9 cellular contexts compared by ENCODE assay signal in genomic region chr4:80006935-80007744, GRCh38.
A peak's percentile ranks its signal among the peaks of the same experiment; 100 is the strongest.
DNase-seq lines count a peak whose midpoint lies in the region; ATAC-seq, FAIRE-seq and TF ChIP-seq lines count a peak whose summit lies in the region.
"Had no signal": no experiment of that assay in that cellular context is flagged by ENCODE, and none has a peak within 500 bp of the region (broad histone marks: within the 10 kb centered on the region; RNA-seq: fewer than 3 reads in every experiment).

No MANE protein-coding gene starts in this region.

- H3K27me3 ChIP-seq in HCT116 (ENCODE audit: insufficient read depth, low read length), result no peaks in the 10 kb centered on the region
- H3K27me3 ChIP-seq in bronchial epithelial cell (ENCODE audit: control insufficient read depth, insufficient read depth, low read length), result no peaks in the 10 kb centered on the region
- no peaks in the 10 kb centered on the region for H3K27me3 ChIP-seq in mesendoderm (ENCODE audit: insufficient read depth, low read length, poor library complexity)

- no peak overlapping the region for H3K4ac ChIP-seq in mesendoderm (ENCODE audit: low read depth, low read length)

- no peaks in the 10 kb centered on the region for H3K79me2 ChIP-seq in HCT116 (ENCODE audit: insufficient read depth, low read length)
- no peaks in the 10 kb centered on the region for H3K79me2 ChIP-seq in mesendoderm (ENCODE audit: control insufficient read depth, insufficient read depth, low read length)

- H4K5ac ChIP-seq in mesendoderm (ENCODE audit: low read length), result no peak overlapping the region

- intact Hi-C loops in HCT116 (cut with micrococcal nuclease), result no loop called here

- H3K4me2 ChIP-seq in HCT116 (ENCODE audit: low read length) (no peak overlapping the region), mesendoderm (ENCODE audit: low read length) (no peak overlapping the region)

- no peak overlapping the region for H3K18ac ChIP-seq in mesendoderm (ENCODE audit: low read length)

- H3K56ac ChIP-seq in mesendoderm (ENCODE audit: low read length), result no peak overlapping the region

- H3K79me1 ChIP-seq in mesendoderm (ENCODE audit: low read length), result no peaks in the 10 kb centered on the region

- H2BK15ac ChIP-seq in mesendoderm (replicated peaks; ENCODE audit: low read depth), result no peak overlapping the region

- no peaks in the 10 kb centered on the region for H3K4me1 ChIP-seq in HCT116 (ENCODE audit: control insufficient read depth in 1 of 2, insufficient read depth in 2 of 2, low read length in 2 of 2)
- H3K4me1 ChIP-seq in mesendoderm (ENCODE audit: control insufficient read depth, low read depth, low read length), result peaks cover 5% of the 10 kb centered on the region

- H3K27ac ChIP-seq in HCT116 (ENCODE audit: low read depth, low read length) (no peak overlapping the region), mesendoderm (ENCODE audit: low read depth, low read length) (no peak overlapping the region)

- TF ChIP-seq RAD21 in HCT116 (IDR thresholded peaks at IDR 0.05; ENCODE audit: low read depth), result no peak

- H2AK5ac ChIP-seq in mesendoderm (ENCODE audit: low read length), result no peak overlapping the region

- no peak overlapping the region for H2AFZ ChIP-seq in HCT116 (ENCODE audit: low read depth, low read length, poor library complexity, severe bottlenecking)

- WGBS in mesendoderm (ENCODE audit: extremely low coverage, insufficient coverage, low lambda C conversion rate), result no CpG with 5 or more reads among the region's 5 CpGs

- no peak for ATAC-seq in HCT116
- ATAC-seq in HG02610 (IDR thresholded peaks at IDR 0.05; ENCODE audit: unreplicated experiment), result no peak

- H2BK120ac ChIP-seq in mesendoderm (ENCODE audit: low read depth, low read length), result no peak overlapping the region

- TF ChIP-seq CTCF in HCT116 (IDR thresholded peaks at IDR 0.05 in 2 of 3, conservative IDR thresholded peaks at IDR 0.05 in 1 of 3; ENCODE audit: borderline replicate concordance in 1 of 3, insufficient read depth in 1 of 3, low read depth in 2 of 3, low read length in 2 of 3), result no peak
- no peak for TF ChIP-seq CTCF in bronchial epithelial cell (IDR thresholded peaks at IDR 0.05; ENCODE audit: insufficient read depth, low read length, severe bottlenecking)

- H3K23ac ChIP-seq in mesendoderm (ENCODE audit: low read length), result no peak overlapping the region

- H3K9me2 ChIP-seq in HCT116 (ENCODE audit: insufficient read depth), result no peaks in the 10 kb centered on the region

- DNase-seq in HCT116 (ENCODE audit: low read depth, low spot score), result no peak
- DNase-seq in NOMO-1 treated with DMSO at 0.1 percent for 48 hours (lab: John Stamatoyannopoulos, UW; ENCODE audit: unreplicated experiment), result peak; percentile 70
- DNase-seq in bronchial epithelial cell (ENCODE audit: low read depth), result peak; percentile 43
- peak; percentile 83 for DNase-seq in mesendoderm
- no peak for DNase-seq in 8988T
- DNase-seq in GDM1 (lab: John Stamatoyannopoulos, UW), result no peak
- DNase-seq in CD1c-positive myeloid dendritic cell (ENCODE audit: extremely low spot score), result no peak
- DNase-seq: NCI-H1092 had no signal

- TF ChIP-seq POLR2A in HCT116 (IDR thresholded peaks at IDR 0.05; ENCODE audit: borderline replicate concordance, extremely low read depth, insufficient read depth, insufficient read length), result no peak

- peak overlapping the region; percentile 40 for H2BK5ac ChIP-seq in mesendoderm (ENCODE audit: low read length)

- no peak overlapping the region for H3K4me3 ChIP-seq in HCT116 (replicated peaks in 1 of 2; ENCODE audit: low read depth in 1 of 2, low read length in 2 of 2)
- H3K4me3 ChIP-seq in bronchial epithelial cell (ENCODE audit: low read depth, low read length), result no peak overlapping the region
- H3K4me3 ChIP-seq in mesendoderm (ENCODE audit: low read length), result no peak overlapping the region

- no TSS peak for BruUV-seq in HCT116 (replicated peaks; lab: Mats Ljungman, UMichigan)

- RAD21 ChIA-PET in HCT116 (lab: Charles Lee; ENCODE audit: low non-redundant PET in 1 of 2, low total read pairs in 2 of 2, uncharacterized antibody in 2 of 2, unreplicated experiment in 2 of 2), result no interaction called here

- no peaks in the 10 kb centered on the region for H3K9me3 ChIP-seq in HCT116 (ENCODE audit: control insufficient read depth in 1 of 2, insufficient read depth in 1 of 2, low read depth in 1 of 2, low read length in 2 of 2)

- peak; percentile 47 for FAIRE-seq in bronchial epithelial cell (lab: Jason Lieb, UNC)

- no peaks in the 10 kb centered on the region for H3K36me3 ChIP-seq in HCT116 (ENCODE audit: control insufficient read depth in 1 of 2, insufficient read depth in 2 of 2, low read length in 2 of 2)
- H3K36me3 ChIP-seq in bronchial epithelial cell (ENCODE audit: control insufficient read depth, insufficient read depth, low read length), result no peaks in the 10 kb centered on the region
- H3K36me3 ChIP-seq in mesendoderm (ENCODE audit: control insufficient read depth, insufficient read depth, low read length), result no peaks in the 10 kb centered on the region

- CTCF ChIA-PET in HCT116 (lab: Charles Lee), result no interaction called here

- H4K20me1 ChIP-seq in HCT116 (ENCODE audit: insufficient read depth), result no peaks in the 10 kb centered on the region

- no peak overlapping the region for H4K8ac ChIP-seq in mesendoderm (ENCODE audit: low read depth, low read length)

- POLR2A ChIA-PET in HCT116 (lab: Charles Lee), result no interaction called here

- H3K9ac ChIP-seq in HCT116 (ENCODE audit: low read length) (no peak overlapping the region), mesendoderm (ENCODE audit: low read length) (no peak overlapping the region)

TF ChIP-seq in HCT116, 20 proteins besides CTCF, POLR2A, EP300 and RAD21:
- TF ChIP-seq TCF7L2 (IDR thresholded peaks at IDR 0.05; ENCODE audit: borderline replicate concordance, extremely low read depth, insufficient read depth, insufficient read length) (no peak), EGR1 (IDR thresholded peaks at IDR 0.05; ENCODE audit: low read depth) (no peak), JUND (IDR thresholded peaks at IDR 0.05) (no peak), CEBPB (IDR thresholded peaks at IDR 0.05; ENCODE audit: low read depth) (peak; percentile 43; the same call in 1 of the 2 replicates), ATF3 (IDR thresholded peaks at IDR 0.05) (no peak)

Comparison
In these comparisons a context has a peak if more than half of its experiments do, and no peak if none do; other contexts are left out.
1. DNase-seq: peak in NOMO-1 treated with DMSO at 0.1 percent for 48 hours (single experiment), bronchial epithelial cell (single experiment) and mesendoderm (single experiment); none in HCT116 (single experiment), 8988T (single experiment), GDM1 (single experiment) and CD1c-positive myeloid dendritic cell (single experiment).